In genomic region chr6:23413327-23414203, GRCh38 we compare ENCODE assay signal across 16 cellular contexts.
DNase-seq lines count a peak whose midpoint lies in the region; ATAC-seq and TF ChIP-seq lines count a peak whose summit lies in the region.
"Had no signal": no experiment of that assay in that cellular context is flagged by ENCODE, and none has a peak within 500 bp of the region (broad histone marks: within the 10 kb centered on the region; RNA-seq: fewer than 3 reads in every experiment).

No MANE protein-coding gene starts in this region.

- 91 to 100% methylated on average over 3 to 4 of the region's 4 CpGs for WGBS in endodermal cell (ENCODE audit: insufficient coverage in 1 of 2, insufficient read length in 1 of 2), 2 experiments
- 37% methylated on average over 3 of the region's 4 CpGs for WGBS in right lobe of liver (ENCODE audit: insufficient coverage, low coverage, low lambda C conversion rate, missing lambda C conversion rate)

- H3K4me3 Mint-ChIP-seq in endodermal cell, result no peak overlapping the region
- H3K4me3 Mint-ChIP-seq in CD4-positive, alpha-beta T cell, result no peak overlapping the region
- H3K4me3 Mint-ChIP-seq: activated CD4-positive, alpha-beta T cell treated with anti-CD3 and anti-CD28 coated beads, Interleukin-2, amount 10 ng/mL, durations not matched to agents 24 days and 14 days had no signal

- POLR2A ChIA-PET in CD4-positive, alpha-beta T cell (lab: Charles Lee), result no interaction called here

- DNase-seq in AG10803 (ENCODE audit: low read depth) (peak; percentile 33), endodermal cell (no peak), right lobe of liver (no peak), AG08396 (ENCODE audit: low spot score) (no peak)
- no peak for DNase-seq in stimulated activated CD4-positive, alpha-beta T cell treated with anti-CD3 and anti-CD28 coated beads, Interleukin-4, amount 100 ng/mL, for 24 hours
- no peak for DNase-seq in CD4-positive, alpha-beta T cell
- DNase-seq: activated CD4-positive, alpha-beta T cell treated with anti-CD3 and anti-CD28 coated beads, Interleukin-2, amount 10 ng/mL, durations not matched to agents 24 days and 14 days; activated CD8-positive, alpha-beta memory T cell treated with anti-CD3 and anti-CD28 coated beads, Interleukin-2, amount 50 U/mL, for 48 hours; kidney; NCI-H1105; stomach had no signal

- no peaks in the 10 kb centered on the region for H3F3A ChIP-seq in Loucy (ENCODE audit: low read depth)

- H3K27ac Mint-ChIP-seq in endodermal cell, result peak overlapping the region; percentile 41
- no peak overlapping the region for H3K27ac Mint-ChIP-seq in CD4-positive, alpha-beta T cell
- H3K27ac Mint-ChIP-seq: activated CD4-positive, alpha-beta T cell treated with anti-CD3 and anti-CD28 coated beads, Interleukin-2, amount 10 ng/mL, durations not matched to agents 24 days and 14 days had no signal

- CTCF ChIA-PET in CD4-positive, alpha-beta T cell (lab: Charles Lee), result no interaction called here

- H4K20me1 ChIP-seq in Loucy (ENCODE audit: insufficient read depth, low read length, poor library complexity, severe bottlenecking), result no peaks in the 10 kb centered on the region

- H3K27me3 ChIP-seq in Loucy (ENCODE audit: insufficient read depth, low read length, poor library complexity, severe bottlenecking) (no peaks in the 10 kb centered on the region), endodermal cell (ENCODE audit: control insufficient read depth, insufficient read depth, low read length, poor library complexity, severe bottlenecking) (no peaks in the 10 kb centered on the region), right lobe of liver (no peaks in the 10 kb centered on the region)
- H3K27me3 ChIP-seq in CD4-positive, alpha-beta T cell (ENCODE audit: control insufficient read depth, insufficient read depth, low read length), result no peaks in the 10 kb centered on the region
- H3K27me3 ChIP-seq: heart right ventricle, stomach had no signal

- H3K4me3 ChIP-seq in AG10803 (ENCODE audit: low read length) (no peak overlapping the region), Loucy (ENCODE audit: low read length, poor library complexity, severe bottlenecking) (peak overlapping the region; percentile 21), endodermal cell (ENCODE audit: low read length) (no peak overlapping the region), right lobe of liver (no peak overlapping the region)
- H3K4me3 ChIP-seq: coronary artery, heart right ventricle, K562, stomach had no signal

- TF ChIP-seq POLR2A in right lobe of liver (IDR thresholded peaks at IDR 0.05), result no peak

- TF ChIP-seq CTCF in AG10803 (conservative IDR thresholded peaks at IDR 0.05; ENCODE audit: low read length), result no peak
- TF ChIP-seq CTCF in Loucy (conservative IDR thresholded peaks at IDR 0.05; ENCODE audit: low read length), result no peak
- TF ChIP-seq CTCF in endodermal cell (conservative IDR thresholded peaks at IDR 0.05), result no peak
- no peak for TF ChIP-seq CTCF in right lobe of liver (IDR thresholded peaks at IDR 0.05)
- TF ChIP-seq CTCF in CD4-positive, alpha-beta T cell (IDR thresholded peaks at IDR 0.05), result no peak

- H3K9ac ChIP-seq in Loucy (ENCODE audit: low read depth, low read length, poor library complexity, severe bottlenecking) (no peak overlapping the region), endodermal cell (ENCODE audit: extremely low read depth, low read length, poor library complexity, severe bottlenecking) (no peak overlapping the region)

- H3K79me2 ChIP-seq in Loucy (ENCODE audit: insufficient read depth, low read length), result no peaks in the 10 kb centered on the region

- no peaks in the 10 kb centered on the region for H3K9me3 ChIP-seq in Loucy (ENCODE audit: insufficient read depth, low read depth, low read length)
- H3K9me3 ChIP-seq in endodermal cell (ENCODE audit: control insufficient read depth, low read length), result no peaks in the 10 kb centered on the region
- H3K9me3 ChIP-seq in right lobe of liver, result no peaks in the 10 kb centered on the region
- no peaks in the 10 kb centered on the region for H3K9me3 ChIP-seq in CD4-positive, alpha-beta T cell (ENCODE audit: control insufficient read depth, low read length)
- H3K9me3 ChIP-seq: heart right ventricle, stomach had no signal

- H3K27me3 Mint-ChIP-seq in endodermal cell (ENCODE audit: insufficient read depth), result no peaks in the 10 kb centered on the region
- no peaks in the 10 kb centered on the region for H3K27me3 Mint-ChIP-seq in CD4-positive, alpha-beta T cell
- H3K27me3 Mint-ChIP-seq: activated CD4-positive, alpha-beta T cell treated with anti-CD3 and anti-CD28 coated beads, Interleukin-2, amount 10 ng/mL, durations not matched to agents 24 days and 14 days had no signal

- intact Hi-C loops in right lobe of liver (cut with DNase I), result no loop called here
- intact Hi-C loops in CD4-positive, alpha-beta T cell (cut with DNase I, micrococcal nuclease), result no loop called here

- H3K36me3 Mint-ChIP-seq in endodermal cell (ENCODE audit: low read depth), result no peaks in the 10 kb centered on the region
- no peaks in the 10 kb centered on the region for H3K36me3 Mint-ChIP-seq in CD4-positive, alpha-beta T cell (ENCODE audit: low read depth)

- no peak overlapping the region for H2AFZ ChIP-seq in Loucy (ENCODE audit: low read length)

- H3K4me1 ChIP-seq in Loucy (ENCODE audit: insufficient read depth, low read length, poor library complexity, severe bottlenecking) (peaks cover 11% of the 10 kb centered on the region), endodermal cell (ENCODE audit: control insufficient read depth, insufficient read depth, low read length) (no peaks in the 10 kb centered on the region), right lobe of liver (no peaks in the 10 kb centered on the region)

- no peaks in the 10 kb centered on the region for H3K36me3 ChIP-seq in Loucy (ENCODE audit: insufficient read depth, low read length)
- H3K36me3 ChIP-seq in endodermal cell (ENCODE audit: control insufficient read depth, insufficient read depth, low read length), result no peaks in the 10 kb centered on the region
- no peaks in the 10 kb centered on the region for H3K36me3 ChIP-seq in right lobe of liver
- H3K36me3 ChIP-seq: heart right ventricle, stomach had no signal

- H3K4me1 Mint-ChIP-seq in endodermal cell, result no peaks in the 10 kb centered on the region
- H3K4me1 Mint-ChIP-seq in CD4-positive, alpha-beta T cell (ENCODE audit: low read depth), result no peaks in the 10 kb centered on the region
- H3K4me1 Mint-ChIP-seq: activated CD4-positive, alpha-beta T cell treated with anti-CD3 and anti-CD28 coated beads, Interleukin-2, amount 10 ng/mL, durations not matched to agents 24 days and 14 days had no signal

- peak overlapping the region; percentile 44 for H3K4me2 ChIP-seq in Loucy (ENCODE audit: low read depth, low read length, poor library complexity, severe bottlenecking)

- ATAC-seq in right lobe of liver (peak; percentile 38 to 69 (median 50)), HG02678 (IDR thresholded peaks at IDR 0.05; ENCODE audit: unreplicated experiment) (no peak)
- ATAC-seq in CD4-positive, alpha-beta T cell (ENCODE audit: poor library complexity), result no peak
- ATAC-seq: K562 had no signal

- no peak overlapping the region for H3K27ac ChIP-seq in endodermal cell (ENCODE audit: low read depth, low read length)
- no peak overlapping the region for H3K27ac ChIP-seq in right lobe of liver
- no peak overlapping the region for H3K27ac ChIP-seq in CD4-positive, alpha-beta T cell (ENCODE audit: low read depth, low read length)
- H3K27ac ChIP-seq: coronary artery, stomach had no signal

- no peaks in the 10 kb centered on the region for H3K9me2 ChIP-seq in Loucy (replicated peaks; ENCODE audit: low read depth, low read length)

- H3K9me3 Mint-ChIP-seq in endodermal cell, result no peaks in the 10 kb centered on the region
- no peaks in the 10 kb centered on the region for H3K9me3 Mint-ChIP-seq in CD4-positive, alpha-beta T cell
- H3K9me3 Mint-ChIP-seq: activated CD4-positive, alpha-beta T cell treated with anti-CD3 and anti-CD28 coated beads, Interleukin-2, amount 10 ng/mL, durations not matched to agents 24 days and 14 days had no signal

Comparison
In these comparisons a context has a peak if more than half of its experiments do, and no peak if none do; other contexts are left out.
1. ATAC-seq: peak in right lobe of liver (4 of 4); none in CD4-positive, alpha-beta T cell (single experiment) and HG02678 (single experiment).